ENCODE assay signal across 1 cellular context in genomic region chr20:64255361-64256281, GRCh38.
A peak's percentile ranks its signal among the peaks of the same experiment; 100 is the strongest.
TF ChIP-seq lines count a peak whose summit lies in the region.

PCMTD2 (plus strand) TSS chr20:64255748; CDS start chr20:64259966, 4,218 bp downstream.

TF ChIP-seq in HepG2, 621 proteins besides CTCF, POLR2A, EP300 and RAD21 (continued from another document and continues in another):
- TF ChIP-seq ZNF281 (CRISPR knock-in tag; IDR thresholded peaks at IDR 0.05; ENCODE audit: borderline replicate concordance) (peak; percentile 37; the same call in 1 of the 2 replicates), BRD4 (CRISPR knock-in tag; IDR thresholded peaks at IDR 0.05) (peak; percentile 87; the same call in 1 of the 2 replicates), SNRNP70 (IDR thresholded peaks at IDR 0.05; ENCODE audit: low read depth, low read length) (no peak), REXO4 (CRISPR knock-in tag; IDR thresholded peaks at IDR 0.05; ENCODE audit: borderline replicate concordance) (peak; percentile 66; the same call in 1 of the 2 replicates), KAT7 (CRISPR knock-in tag; IDR thresholded peaks at IDR 0.05; ENCODE audit: borderline replicate concordance) (peak; percentile 95), KLF12 (CRISPR knock-in tag; IDR thresholded peaks at IDR 0.05; ENCODE audit: borderline replicate concordance) (no peak), ATAD3A (CRISPR knock-in tag; IDR thresholded peaks at IDR 0.05) (no peak), MYPOP (CRISPR knock-in tag; IDR thresholded peaks at IDR 0.05) (peak; percentile 84), TIGD3 (CRISPR knock-in tag; IDR thresholded peaks at IDR 0.05; ENCODE audit: borderline replicate concordance) (peak; percentile 79; the same call in 1 of the 2 replicates), HBP1 (CRISPR knock-in tag; IDR thresholded peaks at IDR 0.05; ENCODE audit: low read depth) (peak; percentile 50; the same call in 1 of the 2 replicates), ZNF430 (CRISPR knock-in tag; IDR thresholded peaks at IDR 0.05) (no peak; the same call in 1 of the 2 replicates), HCFC1 (IDR thresholded peaks at IDR 0.05; ENCODE audit: low read depth, low read length) (peak; percentile 27; the same call in 1 of the 2 replicates), TCF7 (IDR thresholded peaks at IDR 0.05; ENCODE audit: low read depth) (no peak), HNRNPL (IDR thresholded peaks at IDR 0.05; ENCODE audit: low read depth, low read length) (0 out of 2 replicates have a peak, but pooled peaks have one; percentile 34), SRSF1 (optimal IDR thresholded peaks at IDR 0.05; ENCODE audit: low read depth, low read length) (peak; percentile 87), ZNF770 (CRISPR knock-in tag; IDR thresholded peaks at IDR 0.05) (peak; percentile 51; the same call in 1 of the 2 replicates), NBN (conservative IDR thresholded peaks at IDR 0.05) (no peak), ZNF839 (CRISPR knock-in tag; IDR thresholded peaks at IDR 0.05; ENCODE audit: borderline replicate concordance) (peak; percentile 82; the same call in 1 of the 2 replicates), SKIL (CRISPR knock-in tag; IDR thresholded peaks at IDR 0.05; ENCODE audit: borderline replicate concordance) (peak; percentile 25; the same call in 1 of the 2 replicates), ZNF205 (CRISPR knock-in tag; IDR thresholded peaks at IDR 0.05) (peak; percentile 94), ZBTB42 (CRISPR knock-in tag; IDR thresholded peaks at IDR 0.05) (no peak), NPAS2 (CRISPR knock-in tag; IDR thresholded peaks at IDR 0.05; ENCODE audit: borderline replicate concordance) (no peak), ZNF432 (CRISPR knock-in tag; IDR thresholded peaks at IDR 0.05; ENCODE audit: borderline replicate concordance) (no peak), ZSCAN29 (CRISPR knock-in tag; conservative IDR thresholded peaks at IDR 0.05) (no peak; the same call in 1 of the 2 replicates), PCBP2 (optimal IDR thresholded peaks at IDR 0.05; ENCODE audit: low read depth, low read length, poor library complexity, severe bottlenecking) (no peak), ZNF501 (CRISPR knock-in tag; IDR thresholded peaks at IDR 0.05) (peak; percentile 92; the same call in 1 of the 2 replicates), ZGPAT (CRISPR knock-in tag; IDR thresholded peaks at IDR 0.05) (peak; percentile 92), ZNF30 (CRISPR knock-in tag; IDR thresholded peaks at IDR 0.05) (peak; percentile 66), MAFK (conservative IDR thresholded peaks at IDR 0.05 in 1 of 2, IDR thresholded peaks at IDR 0.05 in 1 of 2; ENCODE audit: low read length in 2 of 2) (no peak), ZNF83 (CRISPR knock-in tag; IDR thresholded peaks at IDR 0.05; ENCODE audit: borderline replicate concordance) (no peak; the same call in none of the 2 replicates), AKNA (CRISPR knock-in tag; IDR thresholded peaks at IDR 0.05; ENCODE audit: borderline replicate concordance) (no peak), FOSL2 (CRISPR knock-in tag; IDR thresholded peaks at IDR 0.05) (0 out of 2 replicates have a peak, but pooled peaks have one; percentile 11), MTERF4 (CRISPR knock-in tag; IDR thresholded peaks at IDR 0.05) (peak; percentile 98), PPARG (CRISPR knock-in tag; conservative IDR thresholded peaks at IDR 0.05) (peak; percentile 61), ZNF326 (CRISPR knock-in tag; IDR thresholded peaks at IDR 0.05; ENCODE audit: borderline replicate concordance) (no peak), MLX (CRISPR knock-in tag; IDR thresholded peaks at IDR 0.05) (0 out of 2 replicates have a peak, but pooled peaks have one; percentile 31), MEIS2 (CRISPR knock-in tag; IDR thresholded peaks at IDR 0.05) (peak; percentile 18; the same call in 1 of the 2 replicates), FOXA3 (CRISPR knock-in tag; IDR thresholded peaks at IDR 0.05) (peak; percentile 64)
